ENCODE assay signal across 12 cellular contexts in genomic region chr11:96000064-96000463, GRCh38.
A peak's percentile ranks its signal among the peaks of the same experiment; 100 is the strongest.
DNase-seq lines count a peak whose midpoint lies in the region; ATAC-seq and TF ChIP-seq lines count a peak whose summit lies in the region.
"Had no signal": no experiment of that assay in that cellular context is flagged by ENCODE, and none has a peak within 500 bp of the region (broad histone marks: within the 10 kb centered on the region; RNA-seq: fewer than 3 reads in every experiment).

No MANE protein-coding gene starts in this region.

- peak; percentile 29 for DNase-seq in AG10803 (ENCODE audit: low read depth)
- DNase-seq in RPMI8226, result peak; percentile 7
- DNase-seq in fibroblast of lung (ENCODE audit: low read depth in 2 of 2), result peak in 1 of 2 donors; percentile 66
- no peak for DNase-seq in ovary
- no peak for DNase-seq in CD4-positive, alpha-beta memory T cell
- DNase-seq in PC-9, result no peak
- no peak for DNase-seq in stimulated activated effector memory CD8-positive, alpha-beta T cell treated with anti-CD3 and anti-CD28 coated beads, Interleukin-12 subunit alpha, Interleukin-12 subunit beta, amount 100 ng/mL, for 72 hours (ENCODE audit: low spot score in 2 of 2)
- DNase-seq: foreskin keratinocyte; NCI-H524; stimulated activated naive CD4-positive, alpha-beta T cell treated with Interleukin-2 at 50 U/mL for 16 hours; T-helper 17 cell had no signal

- CTCF ChIA-PET in CD4-positive, alpha-beta memory T cell (lab: Charles Lee; ENCODE audit: partially characterized antibody), result no interaction called here
- CTCF ChIA-PET in PC-9 (lab: Charles Lee), result interaction anchor here (0.6 kb wide), 3 partner anchors 99 to 1233 kb away, joined by 3 to 4 read pairs (median 4); no protein-coding TSS in a partner anchor

- no peaks in the 10 kb centered on the region for H3K27me3 ChIP-seq in fibroblast of lung (ENCODE audit: control insufficient read depth, insufficient read depth, low read length)
- no peaks in the 10 kb centered on the region for H3K27me3 ChIP-seq in ovary
- no peaks in the 10 kb centered on the region for H3K27me3 ChIP-seq in CD4-positive, alpha-beta memory T cell (ENCODE audit: insufficient read depth, low read length)
- no peaks in the 10 kb centered on the region for H3K27me3 ChIP-seq in PC-9 (ENCODE audit: insufficient read depth, low read depth)
- H3K27me3 ChIP-seq: foreskin keratinocyte had no signal

- H3K4me1 Mint-ChIP-seq in CD4-positive, alpha-beta memory T cell, result peaks cover 9 to 31% (median 18%) of the 10 kb centered on the region in 4 donors
- H3K4me1 Mint-ChIP-seq in stimulated activated effector memory CD8-positive, alpha-beta T cell treated with anti-CD3 and anti-CD28 coated beads, Interleukin-12 subunit alpha, Interleukin-12 subunit beta, amount 100 ng/mL, for 72 hours, result peaks cover 15% of the 10 kb centered on the region

- no peak overlapping the region for H3K9ac ChIP-seq in fibroblast of lung (ENCODE audit: insufficient read depth, low read length)

- no peaks in the 10 kb centered on the region for H4K20me1 ChIP-seq in fibroblast of lung (ENCODE audit: control insufficient read depth, extremely low read depth, insufficient read depth, low read length)
- H4K20me1 ChIP-seq in PC-9 (ENCODE audit: insufficient read depth), result no peaks in the 10 kb centered on the region

- H3K9me3 ChIP-seq in fibroblast of lung (ENCODE audit: control insufficient read depth, insufficient read depth, low read depth, low read length) (no peaks in the 10 kb centered on the region), ovary (no peaks in the 10 kb centered on the region), PC-9 (ENCODE audit: insufficient read depth, low read depth) (no peaks in the 10 kb centered on the region)
- H3K9me3 ChIP-seq in CD4-positive, alpha-beta memory T cell (ENCODE audit: control insufficient read depth in 1 of 2, low read length in 2 of 2), result no peaks in the 10 kb centered on the region

- H3K27me3 Mint-ChIP-seq in CD4-positive, alpha-beta memory T cell, result no peaks in the 10 kb centered on the region
- H3K27me3 Mint-ChIP-seq: T-helper 17 cell had no signal

- H3K79me2 ChIP-seq in fibroblast of lung (ENCODE audit: control insufficient read depth, insufficient read depth, low read length) (no peaks in the 10 kb centered on the region), PC-9 (ENCODE audit: low read depth) (no peaks in the 10 kb centered on the region)

- no peak for TF ChIP-seq POLR2A in ovary (IDR thresholded peaks at IDR 0.05)

- TF ChIP-seq CTCF in AG10803 (conservative IDR thresholded peaks at IDR 0.05; ENCODE audit: low read length), result no peak
- no peak for TF ChIP-seq CTCF in fibroblast of lung (conservative IDR thresholded peaks at IDR 0.05 in 1 of 2, IDR thresholded peaks at IDR 0.05 in 1 of 2; ENCODE audit: low read depth in 1 of 2, low read length in 2 of 2)
- TF ChIP-seq CTCF in ovary (IDR thresholded peaks at IDR 0.05), result no peak
- no peak for TF ChIP-seq CTCF in PC-9 (conservative IDR thresholded peaks at IDR 0.05)

- no peak overlapping the region for H3K4me3 Mint-ChIP-seq in CD4-positive, alpha-beta memory T cell
- H3K4me3 Mint-ChIP-seq in stimulated activated effector memory CD8-positive, alpha-beta T cell treated with anti-CD3 and anti-CD28 coated beads, Interleukin-12 subunit alpha, Interleukin-12 subunit beta, amount 100 ng/mL, for 72 hours, result no peak overlapping the region
- H3K4me3 Mint-ChIP-seq: T-helper 17 cell had no signal

- H3K4me2 ChIP-seq in fibroblast of lung (ENCODE audit: extremely low read depth, insufficient read depth, low read length) (peak overlapping the region; percentile 93), PC-9 (no peak overlapping the region)

- BruUV-seq in PC-9 (replicated peaks; lab: Mats Ljungman, UMichigan), result no TSS peak

- TF ChIP-seq EP300 in ovary (IDR thresholded peaks at IDR 0.05), result no peak

- no peak overlapping the region for H3K27ac Mint-ChIP-seq in CD4-positive, alpha-beta memory T cell
- H3K27ac Mint-ChIP-seq in stimulated activated effector memory CD8-positive, alpha-beta T cell treated with anti-CD3 and anti-CD28 coated beads, Interleukin-12 subunit alpha, Interleukin-12 subunit beta, amount 100 ng/mL, for 72 hours, result no peak overlapping the region
- H3K27ac Mint-ChIP-seq: T-helper 17 cell had no signal

- H3K36me3 ChIP-seq in fibroblast of lung (ENCODE audit: control insufficient read depth, insufficient read depth, low read length) (no peaks in the 10 kb centered on the region), ovary (no peaks in the 10 kb centered on the region), PC-9 (ENCODE audit: low read depth) (no peaks in the 10 kb centered on the region)
- no peaks in the 10 kb centered on the region for H3K36me3 ChIP-seq in CD4-positive, alpha-beta memory T cell (ENCODE audit: insufficient read depth, low read length)

- intact Hi-C loops in ovary (cut with DNase I), result loop anchor here in 1 of 4 donors (5.0 kb wide), 1 partner anchor 342 kb away; the partner anchor contains the start of gene MAML2
- intact Hi-C loops in CD4-positive, alpha-beta memory T cell (cut with micrococcal nuclease), result no loop called here
- intact Hi-C loops in PC-9 (cut with micrococcal nuclease; ENCODE audit: unreplicated experiment), result no loop called here

- no peaks in the 10 kb centered on the region; the same call in 1 of the 2 replicates for H3F3A ChIP-seq in PC-9 (ENCODE audit: insufficient read depth, low read depth)

- peaks cover 0 to 1% (median 0%) of the 10 kb centered on the region in 8 donors for H3K9me3 Mint-ChIP-seq in CD4-positive, alpha-beta memory T cell
- H3K9me3 Mint-ChIP-seq in stimulated activated effector memory CD8-positive, alpha-beta T cell treated with anti-CD3 and anti-CD28 coated beads, Interleukin-12 subunit alpha, Interleukin-12 subunit beta, amount 100 ng/mL, for 72 hours, result peaks cover 9% of the 10 kb centered on the region

- 4 to 13% (median 13%) methylated on average over 4 of the region's 4 CpGs for WGBS in ovary, 3 donors

- H3K9me2 ChIP-seq in PC-9 (ENCODE audit: insufficient read depth), result no peaks in the 10 kb centered on the region

- H3K4me1 ChIP-seq in fibroblast of lung (ENCODE audit: control insufficient read depth, extremely low read depth, insufficient read depth, low read length), result peaks cover 13% of the 10 kb centered on the region
- H3K4me1 ChIP-seq in ovary (ENCODE audit: insufficient read depth), result peaks cover 6% of the 10 kb centered on the region
- H3K4me1 ChIP-seq in CD4-positive, alpha-beta memory T cell (ENCODE audit: insufficient read depth, low read length), result peaks cover 4% of the 10 kb centered on the region
- H3K4me1 ChIP-seq in PC-9 (replicated peaks; ENCODE audit: insufficient read depth), result no peaks in the 10 kb centered on the region

- ATAC-seq in esophagus mucosa, result no peak
- ATAC-seq in stimulated activated effector memory CD8-positive, alpha-beta T cell treated with anti-CD3 and anti-CD28 coated beads, Interleukin-12 subunit alpha, Interleukin-12 subunit beta, amount 100 ng/mL, for 72 hours, result no peak
- ATAC-seq: foreskin keratinocyte, T-helper 17 cell had no signal

- H3K4me3 ChIP-seq in AG10803 (ENCODE audit: low read length) (peak overlapping the region; percentile 15; the same call in 1 of the 2 replicates), fibroblast of lung (replicated peaks in 1 of 4; ENCODE audit: control extremely low read depth in 1 of 4, insufficient read depth in 1 of 4, low read depth in 3 of 4, low read length in 4 of 4) (peak overlapping the region in 3 of 4 experiments; percentile 4 to 36 (median 12)), ovary (no peak overlapping the region), PC-9 (no peak overlapping the region)
- no peak overlapping the region for H3K4me3 ChIP-seq in CD4-positive, alpha-beta memory T cell (ENCODE audit: low read length in 2 of 2)

- POLR2A ChIA-PET in CD4-positive, alpha-beta memory T cell (lab: Charles Lee; ENCODE audit: partially characterized antibody), result interaction anchor here (2.0 kb wide), 1 partner anchor 14 kb away, joined by 7 read pairs; no protein-coding TSS in a partner anchor
- POLR2A ChIA-PET in PC-9 (lab: Charles Lee; ENCODE audit: unreplicated experiment), result no interaction called here

- peak overlapping the region; percentile 32 for H3K27ac ChIP-seq in fibroblast of lung (ENCODE audit: insufficient read depth, low read length)
- H3K27ac ChIP-seq in ovary, result peak overlapping the region; percentile 1 to 70
- H3K27ac ChIP-seq in CD4-positive, alpha-beta memory T cell (ENCODE audit: low read depth, low read length), result no peak overlapping the region
- H3K27ac ChIP-seq in PC-9, result no peak overlapping the region
- H3K27ac ChIP-seq: foreskin keratinocyte had no signal

- H2AFZ ChIP-seq in fibroblast of lung (ENCODE audit: low read length), result no peak overlapping the region
- H2AFZ ChIP-seq in PC-9, result no peak overlapping the region

- peaks cover 2 to 24% of the 10 kb centered on the region in 2 donors for H3K36me3 Mint-ChIP-seq in CD4-positive, alpha-beta memory T cell
- H3K36me3 Mint-ChIP-seq in stimulated activated effector memory CD8-positive, alpha-beta T cell treated with anti-CD3 and anti-CD28 coated beads, Interleukin-12 subunit alpha, Interleukin-12 subunit beta, amount 100 ng/mL, for 72 hours, result no peaks in the 10 kb centered on the region

Comparison
In these comparisons a context has a peak if more than half of its experiments do, and no peak if none do; other contexts are left out.
1. DNase-seq: peak in AG10803 (single experiment) and RPMI8226 (single experiment); none in ovary (0 of 5), CD4-positive, alpha-beta memory T cell (0 of 5), PC-9 (0 of 2) and stimulated activated effector memory CD8-positive, alpha-beta T cell treated with anti-CD3 and anti-CD28 coated beads, Interleukin-12 subunit alpha, Interleukin-12 subunit beta, amount 100 ng/mL, for 72 hours (0 of 2).
2. H3K4me3 ChIP-seq: peak in AG10803 (single experiment) and fibroblast of lung (3 of 4); none in ovary (single experiment), CD4-positive, alpha-beta memory T cell (0 of 2) and PC-9 (single experiment).
3. H3K27ac ChIP-seq: peak in fibroblast of lung (single experiment) and ovary (2 of 2); none in CD4-positive, alpha-beta memory T cell (single experiment) and PC-9 (single experiment).